ENCODE assay signal across 9 cellular contexts in the genomic region with DNA sequence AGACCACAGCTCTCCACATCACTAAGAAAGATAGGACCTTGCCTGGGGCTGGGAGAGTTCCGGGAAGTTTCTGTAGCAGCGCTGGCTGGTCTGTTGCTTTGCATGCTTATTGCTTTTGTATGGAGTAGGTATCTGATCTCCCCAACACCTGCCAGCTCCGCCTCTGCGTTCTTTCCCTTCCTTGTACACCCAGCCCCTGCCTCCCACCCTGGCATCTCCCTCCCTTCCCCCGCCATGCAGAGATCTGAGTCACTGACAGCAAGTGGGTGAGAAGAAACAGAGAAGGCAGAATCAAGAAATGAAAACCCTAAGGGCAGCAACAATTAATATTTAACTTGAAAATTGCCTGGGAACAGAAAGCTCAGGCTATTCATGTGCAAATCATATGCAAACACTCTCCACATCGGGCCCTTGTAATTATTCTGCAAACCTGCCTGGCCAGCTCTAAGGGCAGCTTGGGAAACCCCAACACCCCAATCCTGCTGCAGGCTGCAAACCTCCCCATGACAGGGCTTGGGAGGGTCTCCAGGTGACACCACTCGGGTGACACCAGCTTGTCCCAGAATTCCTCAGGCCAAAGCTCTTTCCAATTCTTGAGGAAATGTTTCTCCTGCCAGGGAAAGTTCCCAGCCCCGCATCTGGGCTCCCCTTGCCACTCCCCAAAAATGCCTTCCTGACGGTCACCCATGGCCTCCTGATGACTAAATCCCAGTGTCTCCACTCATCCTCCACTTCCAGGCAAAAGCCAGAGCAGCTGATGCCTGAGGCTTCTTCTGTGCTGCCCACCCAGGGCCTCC.
A peak's percentile ranks its signal among the peaks of the same experiment; 100 is the strongest.
DNase-seq lines count a peak whose midpoint lies in the region; ATAC-seq, FAIRE-seq and TF ChIP-seq lines count a peak whose summit lies in the region.
"Had no signal": no experiment of that assay in that cellular context is flagged by ENCODE, and none has a peak within 500 bp of the region (broad histone marks: within the 10 kb centered on the region; RNA-seq: fewer than 3 reads in every experiment).

No MANE protein-coding gene starts in this region.

- 15 to 48% (median 41%) methylated on average over 9 of the region's 9 CpGs for WGBS in small intestine, 3 donors

- H3K27me3 ChIP-seq in small intestine (ENCODE audit: control insufficient read depth in 2 of 2, insufficient read depth in 2 of 2, low read length in 2 of 2) (no peaks in the 10 kb centered on the region), vagina (no peaks in the 10 kb centered on the region)
- H3K27me3 ChIP-seq: neutrophil had no signal

- no peak for TF ChIP-seq CTCF in vagina (IDR thresholded peaks at IDR 0.05)

- H3K4me3 ChIP-seq in small intestine (ENCODE audit: low read depth in 1 of 2, low read length in 2 of 2) (no peak overlapping the region), vagina (no peak overlapping the region)

- intact Hi-C loops in vagina (cut with DNase I) = no loop called here

- peak overlapping the region in 1 of 2 donors; percentile 63 for H3K27ac ChIP-seq in small intestine (ENCODE audit: low read depth in 1 of 2, low read length in 1 of 2)
- H3K27ac ChIP-seq in vagina = no peak overlapping the region
- H3K27ac ChIP-seq: neutrophil had no signal

- FAIRE-seq in small intestine (lab: Jason Lieb, UNC) (no peak), H54 (lab: Jason Lieb, UNC) (no peak)
- FAIRE-seq: colon had no signal

- H3K9me3 ChIP-seq in small intestine (ENCODE audit: control insufficient read depth, low read depth) (no peaks in the 10 kb centered on the region), vagina (no peaks in the 10 kb centered on the region)
- H3K9me3 ChIP-seq: neutrophil had no signal

- DNase-seq in amygdala (lab: John Stamatoyannopoulos, UW) (peak in 38 of 56 donors; percentile 2 to 79 (median 30)), small intestine (peak; percentile 49), vagina (ENCODE audit: extremely low spot score in 2 of 2) (no peak), H54 (ENCODE audit: insufficient read length, low spot score) (no peak)
- no peak for DNase-seq in stimulated activated CD4-positive, alpha-beta T cell treated with anti-CD3 and anti-CD28 coated beads, Interleukin-2, amount 100 ng/mL, for 24 hours

- TF ChIP-seq POLR2A in vagina (IDR thresholded peaks at IDR 0.05) = no peak
- TF ChIP-seq POLR2A in H54 (IDR thresholded peaks at IDR 0.05; ENCODE audit: low read depth, low read length) = no peak

- H3K36me3 ChIP-seq in small intestine (ENCODE audit: control insufficient read depth in 2 of 2, insufficient read depth in 2 of 2, low read length in 2 of 2) = no peaks in the 10 kb centered on the region
- no peaks in the 10 kb centered on the region for H3K36me3 ChIP-seq in vagina
- H3K36me3 ChIP-seq: neutrophil had no signal

- ATAC-seq in GM19455 (IDR thresholded peaks at IDR 0.05; ENCODE audit: unreplicated experiment) (peak; percentile 60), HG03097 (IDR thresholded peaks at IDR 0.05; ENCODE audit: low FRiP score, unreplicated experiment) (peak; percentile 78)

- H3K4me1 ChIP-seq in small intestine (ENCODE audit: control insufficient read depth in 2 of 2, insufficient read depth in 1 of 2, low read depth in 1 of 2, low read length in 1 of 2) = no peaks in the 10 kb centered on the region
- no peaks in the 10 kb centered on the region for H3K4me1 ChIP-seq in vagina

Comparison
In these comparisons a context has a peak if more than half of its experiments do, and no peak if none do; other contexts are left out.
1. DNase-seq: peak in amygdala (38 of 56) and small intestine (single experiment); none in vagina (0 of 2), stimulated activated CD4-positive, alpha-beta T cell treated with anti-CD3 and anti-CD28 coated beads, Interleukin-2, amount 100 ng/mL, for 24 hours (0 of 2) and H54 (single experiment).